In the genomic region with DNA sequence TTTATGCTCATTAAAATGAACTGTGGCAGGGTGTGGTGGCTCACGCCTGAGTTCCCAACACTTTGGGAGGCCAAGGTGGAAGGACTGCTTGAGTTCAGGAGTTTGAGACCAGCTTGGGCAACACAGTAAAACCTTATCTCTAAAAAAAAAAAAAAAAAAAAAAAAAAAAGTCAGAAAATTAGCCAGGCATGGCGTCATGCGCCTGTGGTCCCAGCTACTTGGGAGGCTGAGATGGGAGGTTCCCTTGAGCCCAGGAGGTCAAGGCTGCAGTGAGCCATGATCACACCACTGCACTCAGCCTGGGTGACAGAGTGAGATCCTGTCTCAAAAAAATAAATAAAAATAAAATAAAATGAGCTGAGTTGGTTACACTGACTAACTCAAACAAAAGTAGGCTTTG, we compare ENCODE assay signal across 8 cellular contexts. TPM values are rescaled to one million over a fixed set of nuclear protein-coding genes. Genes with fewer than 3 reads are reported as not detected.
DNase-seq lines count a peak whose midpoint lies in the region; ATAC-seq and TF ChIP-seq lines count a peak whose summit lies in the region.
"Not testable (repeated sequence)": the region's sequence is repeated elsewhere in the genome, so short reads cannot be mapped to it uniquely, and the experiment has no call there.

No MANE protein-coding gene starts in this region.

- not testable (repeated sequence) for TF ChIP-seq CTCF in CD8-positive, alpha-beta T cell (IDR thresholded peaks at IDR 0.05); hepatocyte (IDR thresholded peaks at IDR 0.05; ENCODE audit: poor library complexity); nephron (IDR thresholded peaks at IDR 0.05; ENCODE audit: unreplicated experiment in 3 of 3); vagina (IDR thresholded peaks at IDR 0.05)

- H3K27me3 ChIP-seq in CD8-positive, alpha-beta T cell (ENCODE audit: insufficient read depth, low read length); skeletal muscle satellite cell (ENCODE audit: control insufficient read depth, insufficient read depth, low read length); vagina: not testable (repeated sequence)
- H3K27me3 ChIP-seq in hepatocyte: peaks cover 16% of the 10 kb centered on the region

- DNase-seq in CD8-positive, alpha-beta T cell; T-cell; activated T-cell treated with anti-CD3 and anti-CD28 coated beads, Interleukin-2, amount 50 U/mL, for 4 hours; central memory CD8-positive, alpha-beta T cell (ENCODE audit: low spot score in 2 of 2); hepatocyte (ENCODE audit: low spot score); vagina (ENCODE audit: extremely low spot score in 2 of 2): not testable (repeated sequence)

- not testable (repeated sequence) for H3K36me3 ChIP-seq in CD8-positive, alpha-beta T cell (ENCODE audit: insufficient read depth, low read length); hepatocyte (replicated peaks; ENCODE audit: insufficient read depth, low read depth); skeletal muscle satellite cell (ENCODE audit: insufficient read depth, low read length); vagina

- TF ChIP-seq POLR2A in vagina (IDR thresholded peaks at IDR 0.05): not testable (repeated sequence)

- POLR2A ChIA-PET in CD8-positive, alpha-beta T cell (lab: Charles Lee): interaction anchor here (0.9 to 2.5 kb wide), 2 partner anchors 9 to 114 kb away, joined by 3 to 7 read pairs; partner anchors contain the start of gene ZFAND3
- POLR2A ChIA-PET in T-cell (lab: Charles Lee): interaction anchor here in 1 of 2 donors (0.6 to 0.7 kb wide), 3 partner anchors 73 to 432 kb away, joined by 3 to 6 read pairs (median 6); no protein-coding TSS in a partner anchor

- H3K27ac ChIP-seq in CD8-positive, alpha-beta T cell (ENCODE audit: low read depth, low read length): not testable (repeated sequence)
- H3K27ac ChIP-seq in hepatocyte (peak overlapping the region; percentile 55), vagina (peak overlapping the region; percentile 73)

- H3K9me3 ChIP-seq in CD8-positive, alpha-beta T cell (ENCODE audit: low read length); hepatocyte (ENCODE audit: low read depth); skeletal muscle satellite cell (replicated peaks; ENCODE audit: low read length); vagina: not testable (repeated sequence)

- not testable (repeated sequence) for H3K27me3 Mint-ChIP-seq in CD8-positive, alpha-beta T cell (ENCODE audit: low read depth); T-cell; activated T-cell treated with anti-CD3 and anti-CD28 coated beads, Interleukin-2, amount 50 U/mL, for 4 hours (ENCODE audit: low read depth); central memory CD8-positive, alpha-beta T cell
- peaks cover 28% of the 10 kb centered on the region for H3K27me3 Mint-ChIP-seq in nephron (ENCODE audit: low read depth)

- H3K9me3 Mint-ChIP-seq in CD8-positive, alpha-beta T cell; T-cell; activated T-cell treated with anti-CD3 and anti-CD28 coated beads, Interleukin-2, amount 50 U/mL, for 4 hours; central memory CD8-positive, alpha-beta T cell; nephron: not testable (repeated sequence)

- H3K27ac Mint-ChIP-seq in CD8-positive, alpha-beta T cell; central memory CD8-positive, alpha-beta T cell (ENCODE audit: low read depth): not testable (repeated sequence)
- peak overlapping the region in 1 of 2 donors; percentile 89 for H3K27ac Mint-ChIP-seq in T-cell
- peak overlapping the region; percentile 82 to 95 (median 95) for H3K27ac Mint-ChIP-seq in nephron

- not testable (repeated sequence) for H3K9me2 ChIP-seq in hepatocyte (replicated peaks; ENCODE audit: insufficient read depth)

- peak overlapping the region; percentile 84 for H3K4me3 Mint-ChIP-seq in CD8-positive, alpha-beta T cell
- H3K4me3 Mint-ChIP-seq in T-cell: peak overlapping the region; percentile 71 to 82 (median 79)
- peak overlapping the region; percentile 73 for H3K4me3 Mint-ChIP-seq in activated T-cell treated with anti-CD3 and anti-CD28 coated beads, Interleukin-2, amount 50 U/mL, for 4 hours
- H3K4me3 Mint-ChIP-seq in central memory CD8-positive, alpha-beta T cell: peak overlapping the region; percentile 79
- H3K4me3 Mint-ChIP-seq in nephron: peak overlapping the region; percentile 83 to 90 (median 86)

- 85% methylated on average over 3 of the region's 3 CpGs for WGBS in hepatocyte (ENCODE audit: low lambda C conversion rate, missing lambda C conversion rate)

- peak overlapping the region; percentile 58 for H2AFZ ChIP-seq in hepatocyte

- intact Hi-C loops in CD8-positive, alpha-beta T cell (cut with DNase I, micrococcal nuclease): loop anchor here in 1 of 2 experiments (2.0 to 10.0 kb wide), 2 partner anchors 150 to 790 kb away; no protein-coding TSS in a partner anchor
- intact Hi-C loops in vagina (cut with DNase I): not testable (repeated sequence)

- not testable (repeated sequence) for H3K4me3 ChIP-seq in CD8-positive, alpha-beta T cell (ENCODE audit: low read depth, low read length); hepatocyte; skeletal muscle satellite cell (ENCODE audit: low read length); vagina

- H3K36me3 Mint-ChIP-seq in CD8-positive, alpha-beta T cell; T-cell; activated T-cell treated with anti-CD3 and anti-CD28 coated beads, Interleukin-2, amount 50 U/mL, for 4 hours (ENCODE audit: insufficient read depth); nephron (ENCODE audit: low read depth): not testable (repeated sequence)
- peaks cover 10% of the 10 kb centered on the region for H3K36me3 Mint-ChIP-seq in central memory CD8-positive, alpha-beta T cell (ENCODE audit: insufficient read depth)

- not testable (repeated sequence) for H3K79me2 ChIP-seq in hepatocyte

- H3K9ac ChIP-seq in skeletal muscle satellite cell (ENCODE audit: low read depth, low read length): peak overlapping the region; percentile 67

- CTCF ChIA-PET in CD8-positive, alpha-beta T cell (lab: Charles Lee): interaction anchor here (0.6 to 5.4 kb wide), 4 partner anchors 12 to 364 kb away, joined by 3 to 21 read pairs (median 4); no protein-coding TSS in a partner anchor
- CTCF ChIA-PET in T-cell (lab: Charles Lee): interaction anchor here (0.7 to 1.4 kb wide), 7 partner anchors 12 to 790 kb away, joined by 3 to 15 read pairs (median 4); no protein-coding TSS in a partner anchor

- not testable (repeated sequence) for H4K20me1 ChIP-seq in hepatocyte (ENCODE audit: insufficient read depth, poor library complexity, severe bottlenecking)

- not testable (repeated sequence) for H3K4me1 ChIP-seq in CD8-positive, alpha-beta T cell (ENCODE audit: insufficient read depth, low read length); hepatocyte (ENCODE audit: insufficient read depth)
- H3K4me1 ChIP-seq in skeletal muscle satellite cell (ENCODE audit: control insufficient read depth, insufficient read depth, low read length) (peaks cover 11% of the 10 kb centered on the region), vagina (peaks cover 24% of the 10 kb centered on the region)

- H3K4me1 Mint-ChIP-seq in CD8-positive, alpha-beta T cell (ENCODE audit: low read depth): peaks cover 20% of the 10 kb centered on the region
- H3K4me1 Mint-ChIP-seq in T-cell (peaks cover 17 to 23% (median 19%) of the 10 kb centered on the region in 3 donors), nephron (peaks cover 39% of the 10 kb centered on the region)
- peaks cover 13% of the 10 kb centered on the region for H3K4me1 Mint-ChIP-seq in activated T-cell treated with anti-CD3 and anti-CD28 coated beads, Interleukin-2, amount 50 U/mL, for 4 hours (ENCODE audit: low read depth)
- peaks cover 22% of the 10 kb centered on the region for H3K4me1 Mint-ChIP-seq in central memory CD8-positive, alpha-beta T cell

- H3K4me2 ChIP-seq in hepatocyte (peak overlapping the region; percentile 82), skeletal muscle satellite cell (ENCODE audit: low read length) (peak overlapping the region; percentile 85)

- not testable (repeated sequence) for ATAC-seq in CD8-positive, alpha-beta T cell; T-cell (replicated peaks in 1 of 4); activated T-cell treated with anti-CD3 and anti-CD28 coated beads, Interleukin-2, amount 50 U/mL, for 4 hours; central memory CD8-positive, alpha-beta T cell (replicated peaks; ENCODE audit: extremely low read depth, poor library complexity, severe bottlenecking)

RNA-seq across cellular contexts. Expression of gene MDGA1, which starts 6.8 kb away (rescaled TPM):
- 1 to 10 TPM; 6.6 to 6.7 TPM for total RNA-seq in CD8-positive, alpha-beta T cell
- total RNA-seq in T-cell: 10 to 100 TPM in 3 of 5 donors, 1 to 10 TPM in 1, under 1 TPM in 1; 0.37 to 35.3 (median 13.0) TPM
- 1 to 10 TPM; 1.2 to 5.3 (median 2.3) TPM for total RNA-seq in activated T-cell treated with anti-CD3 and anti-CD28 coated beads, Interleukin-2, amount 50 U/mL, for 4 hours
- total RNA-seq in hepatocyte: 2.8 and 5.8 TPM in 2 replicates
- 1.4 and 3.8 TPM in 2 replicates for polyA plus RNA-seq in hepatocyte
- 1.0 and 1.5 TPM in 2 replicates for total RNA-seq in skeletal muscle satellite cell (2012; rRNA removed)
- 6.6 TPM for total RNA-seq in vagina
